Comparison of ENCODE assay signal across 8 cellular contexts in genomic region chr2:120231564-120231973, GRCh38. TPM values are rescaled to one million over a fixed set of nuclear protein-coding genes. Genes with fewer than 3 reads are reported as not detected.
A peak's percentile ranks its signal among the peaks of the same experiment; 100 is the strongest.
DNase-seq lines count a peak whose midpoint lies in the region; ATAC-seq and TF ChIP-seq lines count a peak whose summit lies in the region.

No MANE protein-coding gene starts in this region.

- no peaks in the 10 kb centered on the region for H3K27me3 Mint-ChIP-seq in activated naive CD8-positive, alpha-beta T cell treated with anti-CD3 and anti-CD28 coated beads, Interleukin-2, amount 50 U/mL, for 24 hours
- H3K27me3 Mint-ChIP-seq in Calu3 (ENCODE audit: unreplicated experiment), result no peaks in the 10 kb centered on the region

- CTCF ChIA-PET in Calu3 (lab: Charles Lee), result interaction anchor here (1.2 to 1.3 kb wide), 2 partner anchors 9 to 14 kb away, joined by 3 to 4 read pairs; partner anchors contain the start of gene TMEM185B

- peak; percentile 60 for DNase-seq in activated naive CD8-positive, alpha-beta T cell treated with anti-CD3 and anti-CD28 coated beads, Interleukin-2, amount 50 U/mL, for 24 hours
- DNase-seq in stimulated activated CD4-positive, alpha-beta T cell treated with anti-CD3 and anti-CD28 coated beads, Interleukin-2, amount 100 ng/mL, for 4 hours (ENCODE audit: low read depth), result peak; percentile 52
- DNase-seq in HuH-7.5 (ENCODE audit: low spot score), result no peak
- no peak for DNase-seq in Calu3
- no peak for DNase-seq in NCI-H187 treated with DMSO at 0.1 percent for 48 hours (lab: John Stamatoyannopoulos, UW)
- no peak for DNase-seq in GM19240 (ENCODE audit: insufficient read length, low spot score)

- H3K4me1 Mint-ChIP-seq in activated naive CD8-positive, alpha-beta T cell treated with anti-CD3 and anti-CD28 coated beads, Interleukin-2, amount 50 U/mL, for 24 hours, result peaks cover 63% of the 10 kb centered on the region
- H3K4me1 Mint-ChIP-seq in Calu3 (ENCODE audit: low read depth, unreplicated experiment), result peaks cover 8% of the 10 kb centered on the region

- H3K9me3 Mint-ChIP-seq in activated naive CD8-positive, alpha-beta T cell treated with anti-CD3 and anti-CD28 coated beads, Interleukin-2, amount 50 U/mL, for 24 hours, result no peaks in the 10 kb centered on the region
- no peaks in the 10 kb centered on the region for H3K9me3 Mint-ChIP-seq in Calu3 (ENCODE audit: low read depth, unreplicated experiment)

- H3K4me3 Mint-ChIP-seq in activated naive CD8-positive, alpha-beta T cell treated with anti-CD3 and anti-CD28 coated beads, Interleukin-2, amount 50 U/mL, for 24 hours, result peak overlapping the region; percentile 90
- no peak overlapping the region for H3K4me3 Mint-ChIP-seq in Calu3 (ENCODE audit: low read depth, unreplicated experiment)

- intact Hi-C loops in Calu3 (cut with micrococcal nuclease; ENCODE audit: unreplicated experiment), result no loop called here

- BruUV-seq in Calu3 (replicated peaks; lab: Mats Ljungman, UMichigan), result no TSS peak

- no peak for TF ChIP-seq CTCF in Calu3 (IDR thresholded peaks at IDR 0.05; ENCODE audit: unreplicated experiment)

- ATAC-seq in GM19035 (IDR thresholded peaks at IDR 0.05; ENCODE audit: unreplicated experiment), result peak; percentile 20
- ATAC-seq in HG03066 (IDR thresholded peaks at IDR 0.05; ENCODE audit: low read depth, unreplicated experiment), result peak; percentile 17
- peak; percentile 30 for ATAC-seq in activated naive CD8-positive, alpha-beta T cell treated with anti-CD3 and anti-CD28 coated beads, Interleukin-2, amount 50 U/mL, for 24 hours

- peak overlapping the region; percentile 97 for H3K27ac Mint-ChIP-seq in activated naive CD8-positive, alpha-beta T cell treated with anti-CD3 and anti-CD28 coated beads, Interleukin-2, amount 50 U/mL, for 24 hours
- H3K27ac Mint-ChIP-seq in Calu3 (ENCODE audit: unreplicated experiment), result no peak overlapping the region

- no peaks in the 10 kb centered on the region for H3K36me3 Mint-ChIP-seq in activated naive CD8-positive, alpha-beta T cell treated with anti-CD3 and anti-CD28 coated beads, Interleukin-2, amount 50 U/mL, for 24 hours (ENCODE audit: low read depth)
- no peaks in the 10 kb centered on the region for H3K36me3 Mint-ChIP-seq in Calu3 (ENCODE audit: insufficient read depth, unreplicated experiment)

RNA-seq across cellular contexts. Expression of gene TMEM185B, which starts 8.4 kb away (rescaled TPM):
- 42.0 and 42.8 TPM in 2 replicates for total RNA-seq in Calu3 (2022)

RNA-seq across cellular contexts. Expression of gene RALB, which starts 21.1 kb away (rescaled TPM):
- total RNA-seq in Calu3 (2022), result 40.2 and 41.3 TPM in 2 replicates

Comparison
In these comparisons a context has a peak if more than half of its experiments do, and no peak if none do; other contexts are left out.
1. DNase-seq: peak in activated naive CD8-positive, alpha-beta T cell treated with anti-CD3 and anti-CD28 coated beads, Interleukin-2, amount 50 U/mL, for 24 hours (single experiment) and stimulated activated CD4-positive, alpha-beta T cell treated with anti-CD3 and anti-CD28 coated beads, Interleukin-2, amount 100 ng/mL, for 4 hours (single experiment); none in HuH-7.5 (single experiment), Calu3 (single experiment), NCI-H187 treated with DMSO at 0.1 percent for 48 hours (single experiment) and GM19240 (single experiment).
2. Peak in every context shown above with its lines, with median percentiles within 50 percentile points of each other: ATAC-seq.